21 cellular contexts compared by ENCODE assay signal in genomic region chr6:112639436-112639835, GRCh38.
DNase-seq lines count a peak whose midpoint lies in the region; ATAC-seq and TF ChIP-seq lines count a peak whose summit lies in the region.
"Had no signal": no experiment of that assay in that cellular context is flagged by ENCODE, and none has a peak within 500 bp of the region (broad histone marks: within the 10 kb centered on the region; RNA-seq: fewer than 3 reads in every experiment).

No MANE protein-coding gene starts in this region.

- no peaks in the 10 kb centered on the region for H3K27me3 ChIP-seq in tibial nerve
- H3K27me3 ChIP-seq: heart right ventricle, thyroid gland had no signal

- peak; percentile 2 for DNase-seq in COLO829 (ENCODE audit: low spot score)
- DNase-seq in astrocyte of the hippocampus (ENCODE audit: low read depth, low spot score) = peak; percentile 45
- DNase-seq in lung microvascular endothelial cell (ENCODE audit: low read depth in 2 of 2) = peak; percentile 23 to 30
- DNase-seq in SHP77 treated with DMSO at 0.1 percent for 48 hours (lab: John Stamatoyannopoulos, UW) = no peak
- no peak for DNase-seq in tibial nerve (ENCODE audit: low spot score in 2 of 2)
- DNase-seq in posterior vena cava (ENCODE audit: low spot score) = no peak
- DNase-seq: activated CD4-positive, CD25-positive, alpha-beta regulatory T cell; activated CD8-positive, alpha-beta memory T cell treated with anti-CD3 and anti-CD28 coated beads, Interleukin-2, amount 10 ng/mL, durations not matched to agents 7 days and 5 days; activated naive CD4-positive, alpha-beta T cell treated with anti-CD3 and anti-CD28 coated beads for 36 hours; caudate nucleus; DMS79 treated with DMSO at 0.1 percent for 48 hours; endodermal cell; heart right ventricle; left colon; naive B cell; NCI-H1105; psoas muscle; stimulated activated CD4-positive, alpha-beta T cell treated with anti-CD3 and anti-CD28 coated beads, Interleukin-1b, Interleukin-23, amount 100 ng/mL, for 48 hours; thyroid gland had no signal

- no peak overlapping the region for H3K4me3 ChIP-seq in tibial nerve
- H3K4me3 ChIP-seq: heart right ventricle, psoas muscle, thyroid gland had no signal

- ATAC-seq in HG03139 (IDR thresholded peaks at IDR 0.05; ENCODE audit: unreplicated experiment) (peak; percentile 51), GM19455 (IDR thresholded peaks at IDR 0.05; ENCODE audit: unreplicated experiment) (no peak)
- ATAC-seq: activated CD8-positive, alpha-beta memory T cell treated with anti-CD3 and anti-CD28 coated beads, Interleukin-2, amount 10 ng/mL, durations not matched to agents 7 days and 5 days; heart right ventricle; left colon; psoas muscle had no signal

- intact Hi-C loops in posterior vena cava (cut with DNase I) = no loop called here

- TF ChIP-seq CTCF in tibial nerve (IDR thresholded peaks at IDR 0.05) = no peak

- no peak overlapping the region for H3K27ac ChIP-seq in tibial nerve
- H3K27ac ChIP-seq: heart right ventricle, psoas muscle, thyroid gland had no signal

- no peaks in the 10 kb centered on the region for H3K4me1 ChIP-seq in tibial nerve
- H3K4me1 ChIP-seq: psoas muscle, thyroid gland had no signal

- no peaks in the 10 kb centered on the region for H3K36me3 ChIP-seq in tibial nerve
- H3K36me3 ChIP-seq: heart right ventricle, thyroid gland had no signal

- no peak for TF ChIP-seq POLR2A in tibial nerve (IDR thresholded peaks at IDR 0.05)

- H3K9me3 ChIP-seq in tibial nerve = no peaks in the 10 kb centered on the region
- H3K9me3 ChIP-seq: heart right ventricle, psoas muscle, thyroid gland had no signal

- no peak for TF ChIP-seq EP300 in tibial nerve (IDR thresholded peaks at IDR 0.05)

Comparison
In these comparisons a context has a peak if more than half of its experiments do, and no peak if none do; other contexts are left out.
1. DNase-seq: peak in COLO829 (single experiment), astrocyte of the hippocampus (single experiment) and lung microvascular endothelial cell (2 of 2); none in SHP77 treated with DMSO at 0.1 percent for 48 hours (single experiment), tibial nerve (0 of 2) and posterior vena cava (single experiment).